Comparison of ENCODE assay signal across 8 cellular contexts in genomic region chr9:135960328-135961276, GRCh38. TPM values are rescaled to one million over a fixed set of nuclear protein-coding genes. Genes with fewer than 3 reads are reported as not detected.
DNase-seq lines count a peak whose midpoint lies in the region; ATAC-seq and TF ChIP-seq lines count a peak whose summit lies in the region.

No MANE protein-coding gene starts in this region.

- TF ChIP-seq CTCF in GM12875 (IDR thresholded peaks at IDR 0.05; ENCODE audit: borderline replicate concordance, insufficient read depth, low read depth, low read length) (no peak), HEK293 (tag by site-specific recombination; IDR thresholded peaks at IDR 0.05) (no peak; the same call in 1 of the 2 replicates), OCI-LY1 (IDR thresholded peaks at IDR 0.05; ENCODE audit: low read length) (no peak), upper lobe of right lung (IDR thresholded peaks at IDR 0.05) (no peak)

- CTCF ChIA-PET in HEK293 (lab: Yijun Ruan, JAX) = interaction anchor here (0.5 to 4.6 kb wide), 14 partner anchors 25 to 1755 kb away, joined by 3 to 21 read pairs (median 4); no protein-coding TSS in a partner anchor

- H4K20me1 ChIP-seq in OCI-LY1 (ENCODE audit: insufficient read depth, low read length) = no peaks in the 10 kb centered on the region

- peak overlapping the region; percentile 82 for H3K9ac ChIP-seq in OCI-LY1 (ENCODE audit: low read length)

- H3K27me3 ChIP-seq in OCI-LY1 (ENCODE audit: insufficient read depth, low read length) = no peaks in the 10 kb centered on the region
- no peaks in the 10 kb centered on the region for H3K27me3 ChIP-seq in upper lobe of right lung

- H3K79me2 ChIP-seq in OCI-LY1 (ENCODE audit: insufficient read depth, low read length) = 0 out of 2 replicates have a peak, but pooled peaks cover 16% of the 10 kb centered on the region

- peak overlapping the region; percentile 91 for H3K4me2 ChIP-seq in OCI-LY1 (ENCODE audit: low read length)

- no peaks in the 10 kb centered on the region for H3K9me2 ChIP-seq in OCI-LY1 (ENCODE audit: low read depth, low read length)

- intact Hi-C loops in upper lobe of right lung (cut with DNase I) = no loop called here

- H3K4me3 ChIP-seq in GM12875 (ENCODE audit: low read depth, low read length) (peak overlapping the region; percentile 89), HEK293 (ENCODE audit: low read depth, low read length) (peak overlapping the region; percentile 86), OCI-LY1 (ENCODE audit: low read depth, low read length, poor library complexity, severe bottlenecking) (peak overlapping the region; percentile 87), upper lobe of right lung (peak overlapping the region; percentile 85)

- H3K4me1 ChIP-seq in HEK293 (ENCODE audit: control insufficient read depth, insufficient read depth, low read length) (no peaks in the 10 kb centered on the region), OCI-LY1 (ENCODE audit: insufficient read depth, low read length, severe bottlenecking) (peaks cover 19% of the 10 kb centered on the region), upper lobe of right lung (peaks cover 12% of the 10 kb centered on the region)

- H3F3A ChIP-seq in OCI-LY1 (ENCODE audit: insufficient read depth, low read length) = no peaks in the 10 kb centered on the region

- POLR2A ChIA-PET in HEK293 (lab: Yijun Ruan, JAX) = interaction anchor here (0.9 to 1.4 kb wide), 11 partner anchors 8 to 284 kb away, joined by 3 to 10 read pairs (median 4); partner anchors contain the start of genes CAMSAP1 and TMEM250

- peak; percentile 33 for DNase-seq in medulla oblongata (ENCODE audit: extremely low spot score)
- no peak for DNase-seq in upper lobe of right lung
- DNase-seq in HCEC 1CT = no peak
- no peak for DNase-seq in KG1 (lab: John Stamatoyannopoulos, UW)

- peak; percentile 18 for ATAC-seq in upper lobe of right lung

- H2AFZ ChIP-seq in OCI-LY1 (ENCODE audit: low read length) = no peak overlapping the region

- no peaks in the 10 kb centered on the region for H3K9me3 ChIP-seq in HEK293 (ENCODE audit: control insufficient read depth, insufficient read depth, low read depth, low read length)
- no peaks in the 10 kb centered on the region for H3K9me3 ChIP-seq in OCI-LY1 (ENCODE audit: low read length)
- H3K9me3 ChIP-seq in upper lobe of right lung = no peaks in the 10 kb centered on the region

- H3K27ac ChIP-seq in HEK293 (ENCODE audit: extremely low read depth, low read depth, low read length) (peak overlapping the region; percentile 47; the same call in 1 of the 2 replicates), OCI-LY1 (ENCODE audit: low read depth, low read length, poor library complexity, severe bottlenecking) (peak overlapping the region; percentile 16), cingulate gyrus (ENCODE audit: low read depth, low read length) (peak overlapping the region; percentile 47), upper lobe of right lung (peak overlapping the region; percentile 78)

- peaks cover 0 to 8% of the 10 kb centered on the region in 2 experiments; a peak in 1 of 3 replicates for H3K36me3 ChIP-seq in HEK293 (ENCODE audit: control insufficient read depth in 2 of 2, insufficient read depth in 1 of 2, low read length in 2 of 2)
- peaks cover 5% of the 10 kb centered on the region; the same call in 1 of the 2 replicates for H3K36me3 ChIP-seq in OCI-LY1 (ENCODE audit: insufficient read depth, low read length)
- H3K36me3 ChIP-seq in upper lobe of right lung = no peaks in the 10 kb centered on the region

TF ChIP-seq in HEK293, 187 proteins besides CTCF, POLR2A, EP300 and RAD21 (continues in another document):
- TF ChIP-seq ZBTB7A (tag by site-specific recombination; IDR thresholded peaks at IDR 0.05; ENCODE audit: low read depth) (0 out of 2 replicates have a peak, but pooled peaks have one; percentile 26), GLIS2 (tag by site-specific recombination; IDR thresholded peaks at IDR 0.05) (peak; percentile 30), ZNF274 (IDR thresholded peaks at IDR 0.05; ENCODE audit: low read length) (no peak), ZNF274 (tag by site-specific recombination; IDR thresholded peaks at IDR 0.05; ENCODE audit: borderline replicate concordance) (no peak), ZNF514 (tag by site-specific recombination; IDR thresholded peaks at IDR 0.05) (no peak), GFI1B (tag by site-specific recombination; IDR thresholded peaks at IDR 0.05) (no peak), ZNF335 (tag by site-specific recombination; conservative IDR thresholded peaks at IDR 0.05) (peak; percentile 74), ZXDB (tag by site-specific recombination; IDR thresholded peaks at IDR 0.05) (peak; percentile 39; the same call in 1 of the 2 replicates), AEBP2 (tag by site-specific recombination; IDR thresholded peaks at IDR 0.05; ENCODE audit: borderline replicate concordance) (no peak), ZNF596 (tag by site-specific recombination; IDR thresholded peaks at IDR 0.05) (no peak), ZNF148 (tag by site-specific recombination; IDR thresholded peaks at IDR 0.05; ENCODE audit: borderline replicate concordance) (no peak), REPIN1 (tag by site-specific recombination; IDR thresholded peaks at IDR 0.05; ENCODE audit: low read depth) (no peak), KLF9 (tag by site-specific recombination; IDR thresholded peaks at IDR 0.05; ENCODE audit: low read depth) (0 out of 2 replicates have a peak, but pooled peaks have one; percentile 11), ZNF704 (tag by site-specific recombination; IDR thresholded peaks at IDR 0.05) (no peak), ZNF549 (tag by site-specific recombination; IDR thresholded peaks at IDR 0.05) (no peak), ZNF174 (tag by site-specific recombination; IDR thresholded peaks at IDR 0.05) (no peak), ZFHX2 (tag by site-specific recombination; conservative IDR thresholded peaks at IDR 0.05) (peak; percentile 32), PBX3 (CRISPR knock-in tag; IDR thresholded peaks at IDR 0.05) (0 out of 2 replicates have a peak, but pooled peaks have one; percentile 8), ZNF169 (tag by site-specific recombination; IDR thresholded peaks at IDR 0.05) (no peak), ZNF658 (tag by site-specific recombination; IDR thresholded peaks at IDR 0.05) (no peak), ZNF394 (tag by site-specific recombination; IDR thresholded peaks at IDR 0.05; ENCODE audit: borderline replicate concordance) (peak; percentile 11; the same call in 1 of the 2 replicates), KLF8 (tag by site-specific recombination; IDR thresholded peaks at IDR 0.05) (no peak), ZNF37A (tag by site-specific recombination; IDR thresholded peaks at IDR 0.05) (no peak)

RNA-seq across cellular contexts. Expression of gene UBAC1, which starts 0.6 kb away (rescaled TPM):
- 30.1 TPM for total RNA-seq in upper lobe of right lung

RNA-seq across cellular contexts. Expression of gene CAMSAP1, which starts 53.3 kb away (rescaled TPM):
- 26.5 TPM for total RNA-seq in upper lobe of right lung

Comparison
In these comparisons a context has a peak if more than half of its experiments do, and no peak if none do; other contexts are left out.
1. H3K27ac ChIP-seq: peak in every context shown above with its lines; median percentile 78 in upper lobe of right lung; 47 in HEK293; 47 in cingulate gyrus; 16 in OCI-LY1.